Comparison of ENCODE assay signal across 2 cellular contexts in the genomic region with DNA sequence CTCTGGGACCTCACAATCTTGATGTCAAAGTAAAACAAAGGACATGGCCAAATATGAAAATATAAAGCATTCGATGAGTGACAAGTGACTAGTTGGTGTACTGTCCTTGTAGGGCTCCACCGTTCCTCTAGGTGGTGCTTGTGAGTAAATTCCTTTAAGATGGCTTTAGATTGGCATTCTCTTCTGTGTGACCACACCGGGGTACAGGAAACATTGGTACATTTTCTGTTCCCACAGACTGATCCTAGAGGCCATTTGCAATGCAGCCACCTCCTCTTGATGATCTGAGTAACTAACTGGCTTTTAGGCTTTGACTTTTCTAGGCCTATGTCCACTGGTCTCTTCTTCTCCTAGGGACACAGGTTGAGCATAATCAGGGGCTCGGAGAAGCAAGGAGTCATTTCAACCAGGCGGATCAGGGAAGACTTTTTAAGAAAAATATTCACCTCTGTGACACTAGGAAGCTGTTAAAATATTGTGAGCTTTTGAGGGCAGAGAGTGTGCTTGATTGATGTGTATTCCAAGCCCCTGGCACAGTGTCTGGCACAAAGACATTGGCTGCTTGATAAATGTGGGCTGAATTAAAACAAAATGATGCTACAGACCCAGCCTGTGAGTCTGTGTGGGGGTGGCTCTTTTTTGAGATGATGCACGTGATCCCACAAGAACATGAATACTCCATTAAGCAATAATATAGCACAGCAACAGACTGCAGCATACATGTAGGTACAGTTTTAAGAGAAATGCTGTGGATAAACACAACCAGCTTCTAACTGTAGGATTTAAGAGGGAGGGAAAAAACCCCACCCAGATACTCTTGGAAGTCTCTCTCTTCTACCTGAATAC.
TF ChIP-seq lines count a peak whose summit lies in the region.

No MANE protein-coding gene starts in this region.

TF ChIP-seq in WTC11, 78 proteins besides CTCF, POLR2A, EP300 and RAD21 (continued from another document):
- TF ChIP-seq, protein P1, sequence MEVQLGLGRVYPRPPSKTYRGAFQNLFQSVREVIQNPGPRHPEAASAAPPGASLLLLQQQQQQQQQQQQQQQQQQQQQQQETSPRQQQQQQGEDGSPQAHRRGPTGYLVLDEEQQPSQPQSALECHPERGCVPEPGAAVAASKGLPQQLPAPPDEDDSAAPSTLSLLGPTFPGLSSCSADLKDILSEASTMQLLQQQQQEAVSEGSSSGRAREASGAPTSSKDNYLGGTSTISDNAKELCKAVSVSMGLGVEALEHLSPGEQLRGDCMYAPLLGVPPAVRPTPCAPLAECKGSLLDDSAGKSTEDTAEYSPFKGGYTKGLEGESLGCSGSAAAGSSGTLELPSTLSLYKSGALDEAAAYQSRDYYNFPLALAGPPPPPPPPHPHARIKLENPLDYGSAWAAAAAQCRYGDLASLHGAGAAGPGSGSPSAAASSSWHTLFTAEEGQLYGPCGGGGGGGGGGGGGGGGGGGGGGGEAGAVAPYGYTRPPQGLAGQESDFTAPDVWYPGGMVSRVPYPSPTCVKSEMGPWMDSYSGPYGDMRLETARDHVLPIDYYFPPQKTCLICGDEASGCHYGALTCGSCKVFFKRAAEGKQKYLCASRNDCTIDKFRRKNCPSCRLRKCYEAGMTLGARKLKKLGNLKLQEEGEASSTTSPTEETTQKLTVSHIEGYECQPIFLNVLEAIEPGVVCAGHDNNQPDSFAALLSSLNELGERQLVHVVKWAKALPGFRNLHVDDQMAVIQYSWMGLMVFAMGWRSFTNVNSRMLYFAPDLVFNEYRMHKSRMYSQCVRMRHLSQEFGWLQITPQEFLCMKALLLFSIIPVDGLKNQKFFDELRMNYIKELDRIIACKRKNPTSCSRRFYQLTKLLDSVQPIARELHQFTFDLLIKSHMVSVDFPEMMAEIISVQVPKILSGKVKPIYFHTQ (CRISPR knock-in tag; IDR thresholded peaks at IDR 0.05): no peak
- TF ChIP-seq, protein P2, sequence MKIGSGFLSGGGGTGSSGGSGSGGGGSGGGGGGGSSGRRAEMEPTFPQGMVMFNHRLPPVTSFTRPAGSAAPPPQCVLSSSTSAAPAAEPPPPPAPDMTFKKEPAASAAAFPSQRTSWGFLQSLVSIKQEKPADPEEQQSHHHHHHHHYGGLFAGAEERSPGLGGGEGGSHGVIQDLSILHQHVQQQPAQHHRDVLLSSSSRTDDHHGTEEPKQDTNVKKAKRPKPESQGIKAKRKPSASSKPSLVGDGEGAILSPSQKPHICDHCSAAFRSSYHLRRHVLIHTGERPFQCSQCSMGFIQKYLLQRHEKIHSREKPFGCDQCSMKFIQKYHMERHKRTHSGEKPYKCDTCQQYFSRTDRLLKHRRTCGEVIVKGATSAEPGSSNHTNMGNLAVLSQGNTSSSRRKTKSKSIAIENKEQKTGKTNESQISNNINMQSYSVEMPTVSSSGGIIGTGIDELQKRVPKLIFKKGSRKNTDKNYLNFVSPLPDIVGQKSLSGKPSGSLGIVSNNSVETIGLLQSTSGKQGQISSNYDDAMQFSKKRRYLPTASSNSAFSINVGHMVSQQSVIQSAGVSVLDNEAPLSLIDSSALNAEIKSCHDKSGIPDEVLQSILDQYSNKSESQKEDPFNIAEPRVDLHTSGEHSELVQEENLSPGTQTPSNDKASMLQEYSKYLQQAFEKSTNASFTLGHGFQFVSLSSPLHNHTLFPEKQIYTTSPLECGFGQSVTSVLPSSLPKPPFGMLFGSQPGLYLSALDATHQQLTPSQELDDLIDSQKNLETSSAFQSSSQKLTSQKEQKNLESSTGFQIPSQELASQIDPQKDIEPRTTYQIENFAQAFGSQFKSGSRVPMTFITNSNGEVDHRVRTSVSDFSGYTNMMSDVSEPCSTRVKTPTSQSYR (CRISPR knock-in tag; IDR thresholded peaks at IDR 0.05): no peak

TF ChIP-seq in endothelial cell of umbilical vein, 7 proteins besides CTCF, POLR2A, EP300 and RAD21 (continued from another document):
- TF ChIP-seq, protein P3, sequence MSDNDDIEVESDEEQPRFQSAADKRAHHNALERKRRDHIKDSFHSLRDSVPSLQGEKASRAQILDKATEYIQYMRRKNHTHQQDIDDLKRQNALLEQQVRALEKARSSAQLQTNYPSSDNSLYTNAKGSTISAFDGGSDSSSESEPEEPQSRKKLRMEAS (IDR thresholded peaks at IDR 0.05; ENCODE audit: insufficient read depth, insufficient read length): no peak
- TF ChIP-seq EZH2 (IDR thresholded peaks at IDR 0.05; ENCODE audit: borderline replicate concordance, low read depth, low read length, severe bottlenecking): no peak
